12 cellular contexts compared by ENCODE assay signal in the genomic region with DNA sequence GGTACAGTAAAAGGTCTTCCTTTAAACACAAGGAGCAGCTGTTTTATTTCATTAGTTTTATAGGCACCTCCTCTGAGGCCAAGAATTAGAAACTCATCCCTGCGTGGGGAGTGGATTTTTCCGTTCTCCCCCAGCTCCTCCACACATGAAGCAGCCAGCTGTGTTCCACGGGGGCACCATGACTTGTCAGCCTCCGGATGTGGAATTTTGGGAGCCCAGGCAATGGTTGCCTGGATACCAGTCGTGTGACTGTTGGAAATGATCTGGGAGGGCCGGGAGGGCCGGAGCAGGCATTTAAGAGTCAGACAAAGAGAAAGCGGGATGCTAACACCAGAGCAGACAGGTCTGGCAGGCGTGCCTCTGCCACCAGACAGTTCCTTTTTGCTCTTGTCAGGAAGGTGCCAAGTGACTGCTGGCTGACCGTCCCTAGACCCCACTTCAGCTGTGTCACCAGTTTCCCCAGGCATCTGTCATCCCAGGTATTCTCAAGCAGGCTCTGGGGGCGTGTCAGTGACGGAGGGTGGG. TPM values are rescaled to one million over a fixed set of nuclear protein-coding genes. Genes with fewer than 3 reads are reported as not detected.
A peak's percentile ranks its signal among the peaks of the same experiment; 100 is the strongest.
DNase-seq lines count a peak whose midpoint lies in the region; TF ChIP-seq lines count a peak whose summit lies in the region.
"Had no signal": no experiment of that assay in that cellular context is flagged by ENCODE, and none has a peak within 500 bp of the region (broad histone marks: within the 10 kb centered on the region; RNA-seq: fewer than 3 reads in every experiment).

No MANE protein-coding gene starts in this region.

- H3K27me3 ChIP-seq in BLaER1, result no peaks in the 10 kb centered on the region
- H3K27me3 ChIP-seq in rectal smooth muscle tissue (ENCODE audit: control insufficient read depth, insufficient read depth, low read length), result no peaks in the 10 kb centered on the region

- no peaks in the 10 kb centered on the region for H3K9me3 ChIP-seq in BLaER1

- H3K4me1 ChIP-seq in BLaER1, result peaks cover 24% of the 10 kb centered on the region
- peaks cover 59% of the 10 kb centered on the region for H3K4me1 ChIP-seq in rectal smooth muscle tissue (ENCODE audit: control insufficient read depth, insufficient read depth, low read length)

- H3K36me3 ChIP-seq in BLaER1 (peaks cover 97% of the 10 kb centered on the region), rectal smooth muscle tissue (ENCODE audit: control insufficient read depth, insufficient read depth, low read length) (no peaks in the 10 kb centered on the region)

- H3K4me1 Mint-ChIP-seq in chondrocyte (ENCODE audit: low read depth) (peaks cover 51% of the 10 kb centered on the region), nephron progenitor cell (peaks cover 29% of the 10 kb centered on the region), progenitor cell of endocrine pancreas (ENCODE audit: low read depth) (peaks cover 15% of the 10 kb centered on the region)

- no peak overlapping the region for H3K4me3 Mint-ChIP-seq in chondrocyte (ENCODE audit: unreplicated experiment)
- no peak overlapping the region for H3K4me3 Mint-ChIP-seq in nephron progenitor cell
- H3K4me3 Mint-ChIP-seq in progenitor cell of endocrine pancreas (ENCODE audit: low read depth), result no peak overlapping the region
- H3K4me3 Mint-ChIP-seq: CD4-positive, alpha-beta T cell; H9 had no signal

- H3K9me3 Mint-ChIP-seq in chondrocyte (ENCODE audit: low read depth) (no peaks in the 10 kb centered on the region), nephron progenitor cell (no peaks in the 10 kb centered on the region), progenitor cell of endocrine pancreas (ENCODE audit: low read depth) (no peaks in the 10 kb centered on the region)
- H3K9me3 Mint-ChIP-seq: CD4-positive, alpha-beta T cell; H9 had no signal

- peak overlapping the region; percentile 92 for H3K27ac Mint-ChIP-seq in chondrocyte (ENCODE audit: unreplicated experiment)
- no peak overlapping the region for H3K27ac Mint-ChIP-seq in nephron progenitor cell
- H3K27ac Mint-ChIP-seq in progenitor cell of endocrine pancreas, result no peak overlapping the region
- H3K27ac Mint-ChIP-seq: CD4-positive, alpha-beta T cell; H9 had no signal

- H3K27me3 Mint-ChIP-seq in chondrocyte (ENCODE audit: low read depth), result no peaks in the 10 kb centered on the region
- no peaks in the 10 kb centered on the region for H3K27me3 Mint-ChIP-seq in nephron progenitor cell (ENCODE audit: low read depth, poor library complexity)
- no peaks in the 10 kb centered on the region for H3K27me3 Mint-ChIP-seq in progenitor cell of endocrine pancreas
- H3K27me3 Mint-ChIP-seq: CD4-positive, alpha-beta T cell had no signal

- DNase-seq in chondrocyte (ENCODE audit: low spot score) (peak; percentile 37), inferior parietal cortex (ENCODE audit: extremely low spot score) (peak; percentile 64), retina (no peak), D341Med (ENCODE audit: low spot score) (no peak), nephron progenitor cell (no peak), progenitor cell of endocrine pancreas (ENCODE audit: low spot score, unreplicated experiment) (no peak)
- DNase-seq: CD4-positive, alpha-beta T cell; foreskin melanocyte; H9; NCI-H446 treated with DMSO at 0.1 percent for 48 hours had no signal

- H3K36me3 Mint-ChIP-seq in chondrocyte (ENCODE audit: low read depth) (peaks cover 6% of the 10 kb centered on the region), nephron progenitor cell (ENCODE audit: low read depth) (peaks cover 28% of the 10 kb centered on the region), progenitor cell of endocrine pancreas (ENCODE audit: insufficient read depth) (peaks cover 12% of the 10 kb centered on the region)

- TF ChIP-seq CTCF in chondrocyte (IDR thresholded peaks at IDR 0.05), result no peak
- no peak for TF ChIP-seq CTCF in nephron progenitor cell (IDR thresholded peaks at IDR 0.05)
- TF ChIP-seq CTCF in progenitor cell of endocrine pancreas (IDR thresholded peaks at IDR 0.05; ENCODE audit: unreplicated experiment), result no peak

- H3K9ac ChIP-seq in BLaER1, result no peak overlapping the region
- H3K9ac ChIP-seq in rectal smooth muscle tissue (ENCODE audit: low read length), result peak overlapping the region; percentile 47

- peak overlapping the region; percentile 22; the same call in 1 of the 2 replicates for H3K27ac ChIP-seq in BLaER1
- H3K27ac ChIP-seq in rectal smooth muscle tissue (ENCODE audit: low read depth, low read length), result peak overlapping the region; percentile 95

- no peak overlapping the region for H3K4me2 ChIP-seq in BLaER1

- H4K20me1 ChIP-seq in BLaER1, result no peaks in the 10 kb centered on the region

- no peak overlapping the region for H3K4me3 ChIP-seq in BLaER1
- H3K4me3 ChIP-seq in rectal smooth muscle tissue (ENCODE audit: low read length), result peak overlapping the region; percentile 41

RNA-seq across cellular contexts. Expression of a gene that starts 15.9 kb away (rescaled TPM):
- total RNA-seq in chondrocyte (7.3 to 12.8 TPM (median 12.6 TPM) in 3 replicates), progenitor cell of endocrine pancreas (5.3 and 5.9 TPM in 2 replicates)

RNA-seq across cellular contexts. Expression of a gene that starts 34.9 kb away (rescaled TPM):
- total RNA-seq in chondrocyte (49.7 to 52.3 TPM (median 49.9 TPM) in 3 replicates), progenitor cell of endocrine pancreas (81.9 and 96.5 TPM in 2 replicates)

RNA-seq across cellular contexts. Expression of a gene that starts 37.0 kb away (rescaled TPM):
- total RNA-seq in chondrocyte (5.7 to 19.0 TPM (median 6.2 TPM) in 3 replicates), progenitor cell of endocrine pancreas (24.4 and 27.4 TPM in 2 replicates)

RNA-seq across cellular contexts. Expression of a gene that starts 55.8 kb away (rescaled TPM):
- total RNA-seq in chondrocyte, result 0.10 to 0.18 TPM in 2 of 3 replicates, not detected in the other
- total RNA-seq in progenitor cell of endocrine pancreas, result 3.0 and 3.8 TPM in 2 replicates

Comparison
In these comparisons a context has a peak if more than half of its experiments do, and no peak if none do; other contexts are left out.
1. DNase-seq: peak in chondrocyte (single experiment) and inferior parietal cortex (single experiment); none in retina (single experiment), D341Med (single experiment), nephron progenitor cell (single experiment) and progenitor cell of endocrine pancreas (single experiment).